21 cellular contexts compared by ENCODE assay signal in the genomic region with DNA sequence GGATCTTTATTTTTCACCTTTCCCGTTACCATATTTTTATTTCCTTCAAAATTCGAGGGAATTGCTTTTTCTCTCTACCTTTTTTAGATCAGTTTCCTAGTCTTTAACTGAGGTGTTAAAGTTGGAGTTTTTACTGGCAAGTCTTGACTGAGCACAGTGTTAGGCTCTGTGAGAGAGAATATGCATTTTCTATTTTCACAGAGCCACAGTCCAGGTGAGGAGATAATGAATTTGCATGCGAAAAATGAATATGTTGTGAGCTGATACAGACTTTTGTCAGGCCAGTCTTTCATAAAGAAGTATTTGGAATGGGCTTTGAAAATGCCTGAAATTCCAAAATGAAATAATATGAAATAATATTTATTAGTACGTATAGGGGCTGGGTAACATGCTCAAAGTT.
DNase-seq lines count a peak whose midpoint lies in the region; ATAC-seq and TF ChIP-seq lines count a peak whose summit lies in the region.
"Had no signal": no experiment of that assay in that cellular context is flagged by ENCODE, and none has a peak within 500 bp of the region (broad histone marks: within the 10 kb centered on the region; RNA-seq: fewer than 3 reads in every experiment).

No MANE protein-coding gene starts in this region.

- no peak overlapping the region for H3K4me3 Mint-ChIP-seq in stimulated activated memory B cell treated with anti-CD40 and anti-IgM and Interleukin-4, amounts not matched to agents 10 μg/mL and 1 μg/mL and 100 μg/mL, for 72 hours
- H3K4me3 Mint-ChIP-seq in effector memory CD8-positive, alpha-beta T cell: no peak overlapping the region

- H3K4me1 Mint-ChIP-seq in stimulated activated memory B cell treated with anti-CD40 and anti-IgM and Interleukin-4, amounts not matched to agents 10 μg/mL and 1 μg/mL and 100 μg/mL, for 72 hours: peaks cover 29% of the 10 kb centered on the region
- no peaks in the 10 kb centered on the region for H3K4me1 Mint-ChIP-seq in effector memory CD8-positive, alpha-beta T cell (ENCODE audit: low read depth in 2 of 2)

- peak overlapping the region; percentile 58 for H3K27ac Mint-ChIP-seq in stimulated activated memory B cell treated with anti-CD40 and anti-IgM and Interleukin-4, amounts not matched to agents 10 μg/mL and 1 μg/mL and 100 μg/mL, for 72 hours
- H3K27ac Mint-ChIP-seq in effector memory CD8-positive, alpha-beta T cell: no peak overlapping the region

- H2AFZ ChIP-seq in DND-41 (ENCODE audit: low read depth, low read length): no peak overlapping the region
- H2AFZ ChIP-seq in Loucy (ENCODE audit: low read length): no peak overlapping the region; the same call in 1 of the 2 replicates
- no peak overlapping the region for H2AFZ ChIP-seq in SU-DHL-6 (ENCODE audit: low read depth, low read length, severe bottlenecking)
- H2AFZ ChIP-seq: GM23248 had no signal

- H3K4me1 ChIP-seq in DND-41 (ENCODE audit: insufficient read depth, low read length) (peaks cover 77% of the 10 kb centered on the region), Loucy (ENCODE audit: insufficient read depth, low read length, poor library complexity, severe bottlenecking) (peaks cover 47% of the 10 kb centered on the region)
- H3K4me1 ChIP-seq: A549, Caco-2 had no signal

- no peak for DNase-seq in DND-41
- no peak for DNase-seq in effector memory CD8-positive, alpha-beta T cell
- DNase-seq: Caco-2; CD4-positive, alpha-beta memory T cell; DMS 273 treated with DMSO at 0.1 percent for 48 hours; GDM1; GM23248; MV-4-11; NCI-H1694; NCI-H2081; NCI-H2171 treated with DMSO at 0.1 percent for 48 hours; NCI-H446; T-helper 1 cell had no signal

- H3K27ac ChIP-seq in DND-41 (ENCODE audit: low read length): peak overlapping the region; percentile 95
- H3K27ac ChIP-seq in SU-DHL-6 (ENCODE audit: low read depth, low read length): peak overlapping the region; percentile 99
- H3K27ac ChIP-seq: A549, GM23248 had no signal

- no peaks in the 10 kb centered on the region for H3K27me3 Mint-ChIP-seq in stimulated activated memory B cell treated with anti-CD40 and anti-IgM and Interleukin-4, amounts not matched to agents 10 μg/mL and 1 μg/mL and 100 μg/mL, for 72 hours
- H3K27me3 Mint-ChIP-seq in effector memory CD8-positive, alpha-beta T cell: no peaks in the 10 kb centered on the region
- H3K27me3 Mint-ChIP-seq: CD4-positive, alpha-beta memory T cell had no signal

- H3K4me3 ChIP-seq in DND-41 (ENCODE audit: low read depth in 1 of 2, low read length in 2 of 2) (0 out of 4 replicates have a peak overlapping the region, but pooled peaks of 1 of the 2 experiments have one; percentile 10), Loucy (ENCODE audit: low read length, poor library complexity, severe bottlenecking) (peak overlapping the region; percentile 57), SU-DHL-6 (ENCODE audit: insufficient read depth, low read length, poor library complexity, severe bottlenecking) (peak overlapping the region; percentile 31)
- H3K4me3 ChIP-seq: A549, GM23248, HAP-1 had no signal

- H3K27me3 ChIP-seq in DND-41 (ENCODE audit: insufficient read depth, low read length, poor library complexity) (no peaks in the 10 kb centered on the region), Loucy (ENCODE audit: insufficient read depth, low read length, poor library complexity, severe bottlenecking) (no peaks in the 10 kb centered on the region), SU-DHL-6 (ENCODE audit: low read length) (no peaks in the 10 kb centered on the region)

- ATAC-seq in DND-41 (ENCODE audit: insufficient read depth, low read depth) (no peak), GM19395 (IDR thresholded peaks at IDR 0.05; ENCODE audit: unreplicated experiment) (no peak), GM21529 (IDR thresholded peaks at IDR 0.05; ENCODE audit: unreplicated experiment) (no peak)
- no peak for ATAC-seq in stimulated activated memory B cell treated with anti-CD40 and anti-IgM and Interleukin-4, amounts not matched to agents 10 μg/mL and 1 μg/mL and 100 μg/mL, for 72 hours
- ATAC-seq in effector memory CD8-positive, alpha-beta T cell (replicated peaks): no peak
- ATAC-seq: A549, Panc1 had no signal

- H3K36me3 ChIP-seq in DND-41 (ENCODE audit: insufficient read depth, low read length) (peaks cover 59% of the 10 kb centered on the region), Loucy (ENCODE audit: insufficient read depth, low read length) (no peaks in the 10 kb centered on the region), SU-DHL-6 (ENCODE audit: low read length) (no peaks in the 10 kb centered on the region)
- H3K36me3 ChIP-seq: HAP-1 had no signal

- H3K9me3 ChIP-seq in DND-41 (ENCODE audit: insufficient read depth, low read length, severe bottlenecking): peaks cover 3% of the 10 kb centered on the region
- no peaks in the 10 kb centered on the region for H3K9me3 ChIP-seq in Loucy (ENCODE audit: insufficient read depth, low read depth, low read length)
- H3K9me3 ChIP-seq in SU-DHL-6 (ENCODE audit: insufficient read depth, low read length): no peaks in the 10 kb centered on the region
- H3K9me3 ChIP-seq: A549, Caco-2, HAP-1 had no signal

- peaks cover 10% of the 10 kb centered on the region; the same call in 1 of the 2 replicates for H3F3A ChIP-seq in Loucy (ENCODE audit: low read depth)
- peaks cover 60% of the 10 kb centered on the region for H3F3A ChIP-seq in SU-DHL-6 (ENCODE audit: insufficient read depth)

- no peaks in the 10 kb centered on the region for H3K9me2 ChIP-seq in Loucy (replicated peaks; ENCODE audit: low read depth, low read length)
- H3K9me2 ChIP-seq in SU-DHL-6 (replicated peaks; ENCODE audit: insufficient read depth, low read length): no peaks in the 10 kb centered on the region

- H3K79me2 ChIP-seq in DND-41 (ENCODE audit: insufficient read depth, low read length) (peaks cover 77% of the 10 kb centered on the region), Loucy (ENCODE audit: insufficient read depth, low read length) (no peaks in the 10 kb centered on the region), SU-DHL-6 (ENCODE audit: insufficient read depth, low read length) (peaks cover 46% of the 10 kb centered on the region)

- H3K9ac ChIP-seq in DND-41 (ENCODE audit: low read depth, low read length) (peak overlapping the region; percentile 57), Loucy (ENCODE audit: low read depth, low read length, poor library complexity, severe bottlenecking) (peak overlapping the region; percentile 73), SU-DHL-6 (ENCODE audit: low read length) (peak overlapping the region; percentile 56)
- H3K9ac ChIP-seq: GM23248 had no signal

- TF ChIP-seq CTCF in DND-41 (IDR thresholded peaks at IDR 0.05; ENCODE audit: borderline replicate concordance, extremely low read depth, low read length, poor library complexity, severe bottlenecking) (no peak), Loucy (conservative IDR thresholded peaks at IDR 0.05; ENCODE audit: low read length) (no peak), SU-DHL-6 (IDR thresholded peaks at IDR 0.05; ENCODE audit: insufficient read depth, low read length, poor library complexity, severe bottlenecking) (no peak)

- H4K20me1 ChIP-seq in DND-41 (ENCODE audit: insufficient read depth, low read length) (no peaks in the 10 kb centered on the region), Loucy (ENCODE audit: insufficient read depth, low read length, poor library complexity, severe bottlenecking) (no peaks in the 10 kb centered on the region), SU-DHL-6 (ENCODE audit: low read depth, low read length) (no peaks in the 10 kb centered on the region)

- H3K36me3 Mint-ChIP-seq in stimulated activated memory B cell treated with anti-CD40 and anti-IgM and Interleukin-4, amounts not matched to agents 10 μg/mL and 1 μg/mL and 100 μg/mL, for 72 hours: no peaks in the 10 kb centered on the region
- no peaks in the 10 kb centered on the region for H3K36me3 Mint-ChIP-seq in effector memory CD8-positive, alpha-beta T cell (ENCODE audit: insufficient read depth)
- H3K36me3 Mint-ChIP-seq: CD4-positive, alpha-beta memory T cell had no signal

- peaks cover 3% of the 10 kb centered on the region for H3K9me3 Mint-ChIP-seq in stimulated activated memory B cell treated with anti-CD40 and anti-IgM and Interleukin-4, amounts not matched to agents 10 μg/mL and 1 μg/mL and 100 μg/mL, for 72 hours
- H3K9me3 Mint-ChIP-seq in effector memory CD8-positive, alpha-beta T cell: peaks cover 0 to 5% of the 10 kb centered on the region in 2 donors

- H3K4me2 ChIP-seq in DND-41 (ENCODE audit: insufficient read depth, low read length) (peak overlapping the region; percentile 59), Loucy (ENCODE audit: low read depth, low read length, poor library complexity, severe bottlenecking) (peak overlapping the region; percentile 85), SU-DHL-6 (ENCODE audit: low read depth, low read length, poor library complexity, severe bottlenecking) (peak overlapping the region; percentile 70)
- H3K4me2 ChIP-seq: A549 had no signal
